In the genomic region with DNA sequence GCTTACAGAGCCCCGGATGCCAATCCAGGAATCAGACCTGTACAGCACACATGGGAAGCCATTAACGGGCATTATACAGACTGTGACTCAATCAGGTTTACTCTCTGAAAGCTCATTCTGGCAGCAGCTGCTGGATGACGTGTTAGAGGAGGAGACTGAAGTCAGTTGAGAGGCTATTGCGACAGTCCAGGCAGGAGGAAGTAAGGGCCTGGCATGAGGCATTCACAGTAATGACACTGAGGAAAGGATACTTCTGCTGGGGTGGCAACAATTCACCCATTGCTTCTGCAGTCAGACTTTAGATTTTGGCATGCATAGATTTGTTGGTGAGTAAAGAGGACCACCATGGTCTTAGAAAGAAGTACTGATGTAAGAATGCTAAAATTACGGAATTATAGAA, we compare ENCODE assay signal across 10 cellular contexts.
DNase-seq lines count a peak whose midpoint lies in the region; ATAC-seq, FAIRE-seq and TF ChIP-seq lines count a peak whose summit lies in the region.
"Had no signal": no experiment of that assay in that cellular context is flagged by ENCODE, and none has a peak within 500 bp of the region (broad histone marks: within the 10 kb centered on the region; RNA-seq: fewer than 3 reads in every experiment).

No MANE protein-coding gene starts in this region.

- peak overlapping the region; percentile 77 to 81 for H3K27ac ChIP-seq in tibial artery
- H3K27ac ChIP-seq: WERI-Rb-1 had no signal

- intact Hi-C loops in tibial artery (cut with DNase I; ENCODE audit: low total_unique reads), result loop anchor here (10.0 kb wide), 1 partner anchor 146 kb away; a partner anchor contains a TSS

- FAIRE-seq in HTR-8/SVneo (lab: Jason Lieb, UNC), result no peak

- no peaks in the 10 kb centered on the region for H3K27me3 ChIP-seq in tibial artery

- H3K4me1 ChIP-seq in tibial artery, result peaks cover 0 to 24% (median 8%) of the 10 kb centered on the region in 4 donors

- ATAC-seq in HG02973 (IDR thresholded peaks at IDR 0.05; ENCODE audit: unreplicated experiment), result no peak

- peaks cover 0 to 4% (median 0%) of the 10 kb centered on the region in 3 donors for H3K9me3 ChIP-seq in tibial artery

- H3K4me3 ChIP-seq in tibial artery, result no peak overlapping the region

- no peaks in the 10 kb centered on the region for H3K36me3 ChIP-seq in tibial artery
- H3K36me3 ChIP-seq: WERI-Rb-1 had no signal

- DNase-seq in NCI-H1417 (lab: John Stamatoyannopoulos, UW) (peak; percentile 4 to 30 (median 11)), NCI-H1417 treated with DMSO at 0.1 percent for 48 hours (lab: John Stamatoyannopoulos, UW) (no peak), RKO (ENCODE audit: low spot score) (peak; percentile 81), globus pallidus (ENCODE audit: low spot score) (peak; percentile 10), tibial artery (peak; percentile 88 to 94), GM20000 (ENCODE audit: low spot score) (no peak), HTR-8/SVneo (ENCODE audit: insufficient read length, low spot score) (no peak)
- DNase-seq: 8988T, WERI-Rb-1 had no signal

- TF ChIP-seq CTCF in tibial artery (IDR thresholded peaks at IDR 0.05) (no peak), GM20000 (IDR thresholded peaks at IDR 0.05; ENCODE audit: extremely low read depth, missing control alignments) (no peak)

Comparison
In these comparisons a context has a peak if more than half of its experiments do, and no peak if none do; other contexts are left out.
1. DNase-seq: peak in NCI-H1417 (3 of 3), RKO (single experiment), globus pallidus (single experiment) and tibial artery (2 of 2); none in NCI-H1417 treated with DMSO at 0.1 percent for 48 hours (single experiment), GM20000 (single experiment) and HTR-8/SVneo (single experiment).